In the genomic region with DNA sequence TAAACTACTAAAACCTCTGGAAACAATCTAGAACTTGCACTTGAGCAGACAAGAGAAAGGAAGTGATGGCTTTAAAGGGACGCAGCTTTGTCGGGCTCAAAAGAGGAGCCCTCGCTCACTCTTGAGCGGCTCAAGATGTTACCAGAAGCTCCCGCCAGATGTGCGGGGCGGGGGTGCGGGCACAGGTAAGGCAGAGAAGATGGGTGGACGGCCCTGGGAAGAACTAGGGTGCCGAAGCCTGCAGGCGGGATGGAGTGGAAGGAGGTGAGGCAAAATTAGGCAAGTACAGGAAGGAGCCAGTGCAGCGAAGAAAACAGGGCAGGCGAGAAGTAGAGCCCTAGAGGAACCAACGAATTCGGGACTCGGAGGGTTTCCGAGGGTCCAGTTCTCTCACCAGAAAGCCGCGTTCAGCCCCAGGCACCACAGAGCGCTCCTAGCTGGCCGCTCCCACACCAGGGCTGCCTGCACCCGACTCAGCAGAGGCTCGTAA, we compare ENCODE assay signal across 8 cellular contexts. TPM values are rescaled to one million over a fixed set of nuclear protein-coding genes. Genes with fewer than 3 reads are reported as not detected.
DNase-seq lines count a peak whose midpoint lies in the region; ATAC-seq and TF ChIP-seq lines count a peak whose summit lies in the region.

No MANE protein-coding gene starts in this region.

- H3K9me3 ChIP-seq in AG04450 (ENCODE audit: control insufficient read depth, insufficient read depth, low read length) = no peaks in the 10 kb centered on the region; the same call in 1 of the 2 replicates
- no peaks in the 10 kb centered on the region for H3K9me3 ChIP-seq in sigmoid colon

- peaks cover 0 to 44% (median 38%) of the 10 kb centered on the region in 4 donors for H3K4me1 ChIP-seq in sigmoid colon

- no peak for DNase-seq in AG04450 (ENCODE audit: low read depth, low spot score)
- peak; percentile 34 for DNase-seq in activated CD8-positive, alpha-beta T cell treated with anti-CD3 and anti-CD28 coated beads for 36 hours
- peak; percentile 48 for DNase-seq in Right ventricle myocardium superior
- no peak for DNase-seq in sigmoid colon
- DNase-seq in SIG-M5 (lab: John Stamatoyannopoulos, UW) = no peak
- DNase-seq in AG08396 (ENCODE audit: low spot score) = no peak

- peak; percentile 49; the same call in 1 of the 2 replicates for TF ChIP-seq CTCF in AG04450 (IDR thresholded peaks at IDR 0.05; ENCODE audit: low read depth, low read length)
- TF ChIP-seq CTCF in activated CD8-positive, alpha-beta T cell treated with anti-CD3 and anti-CD28 coated beads for 36 hours (IDR thresholded peaks at IDR 0.05) = no peak
- peak in 1 of 4 experiments; percentile 5 for TF ChIP-seq CTCF in sigmoid colon (IDR thresholded peaks at IDR 0.05)

- H3K36me3 Mint-ChIP-seq in activated CD8-positive, alpha-beta T cell treated with anti-CD3 and anti-CD28 coated beads for 36 hours (ENCODE audit: low read depth) = peaks cover 17% of the 10 kb centered on the region

- H3K9me3 Mint-ChIP-seq in activated CD8-positive, alpha-beta T cell treated with anti-CD3 and anti-CD28 coated beads for 36 hours = no peaks in the 10 kb centered on the region

- peak overlapping the region; percentile 97 for H3K27ac Mint-ChIP-seq in activated CD8-positive, alpha-beta T cell treated with anti-CD3 and anti-CD28 coated beads for 36 hours

- H3K36me3 ChIP-seq in sigmoid colon = peaks cover 0 to 21% (median 11%) of the 10 kb centered on the region in 4 donors

- intact Hi-C loops in activated CD8-positive, alpha-beta T cell treated with anti-CD3 and anti-CD28 coated beads for 36 hours (cut with micrococcal nuclease) = no loop called here
- intact Hi-C loops in Right ventricle myocardium superior (cut with DNase I) = loop anchor here (5.0 kb wide), 1 partner anchor 69 kb away; a partner anchor contains a TSS
- intact Hi-C loops in sigmoid colon (cut with DNase I) = loop anchor here (1.0 kb wide), 2 partner anchors 45 to 72 kb away; no protein-coding TSS in a partner anchor

- H3K4me3 Mint-ChIP-seq in activated CD8-positive, alpha-beta T cell treated with anti-CD3 and anti-CD28 coated beads for 36 hours = peak overlapping the region; percentile 99

- H3K27me3 ChIP-seq in AG04450 (ENCODE audit: control insufficient read depth, insufficient read depth, low read length) (no peaks in the 10 kb centered on the region), sigmoid colon (no peaks in the 10 kb centered on the region)

- ATAC-seq in GM19324 (IDR thresholded peaks at IDR 0.05; ENCODE audit: low FRiP score, unreplicated experiment) (peak; percentile 30), HG03457 (IDR thresholded peaks at IDR 0.05; ENCODE audit: unreplicated experiment) (peak; percentile 28), Right ventricle myocardium superior (ENCODE audit: poor library complexity) (peak; percentile 68)
- ATAC-seq in activated CD8-positive, alpha-beta T cell treated with anti-CD3 and anti-CD28 coated beads for 36 hours = peak; percentile 51

- H3K27me3 Mint-ChIP-seq in activated CD8-positive, alpha-beta T cell treated with anti-CD3 and anti-CD28 coated beads for 36 hours = no peaks in the 10 kb centered on the region

- CTCF ChIA-PET in AG04450 (lab: Charles Lee) = interaction anchor here (1.0 to 1.9 kb wide), 3 partner anchors 23 to 68 kb away, joined by 3 to 10 read pairs (median 3); a partner anchor contains a TSS
- CTCF ChIA-PET in activated CD8-positive, alpha-beta T cell treated with anti-CD3 and anti-CD28 coated beads for 36 hours (lab: Charles Lee) = interaction anchor here (0.6 to 3.3 kb wide), 13 partner anchors 8 to 389 kb away, joined by 3 to 33 read pairs (median 4); a partner anchor contains a TSS

- peak overlapping the region; percentile 98 for H3K4me3 ChIP-seq in AG04450 (ENCODE audit: low read depth, low read length)
- H3K4me3 ChIP-seq in sigmoid colon = peak overlapping the region; percentile 82 to 97 (median 87)

- WGBS in sigmoid colon, 2 donors = 0% methylated on average over 23 of the region's 23 CpGs

- POLR2A ChIA-PET in AG04450 (lab: Yijun Ruan, JAX) = interaction anchor here (0.5 to 2.5 kb wide), 11 partner anchors 13 to 904 kb away, joined by 3 to 12 read pairs (median 4); a partner anchor contains a TSS
- POLR2A ChIA-PET in activated CD8-positive, alpha-beta T cell treated with anti-CD3 and anti-CD28 coated beads for 36 hours (lab: Charles Lee) = interaction anchor here (0.6 to 2.0 kb wide), 17 partner anchors 8 to 165 kb away, joined by 3 to 12 read pairs (median 4); a partner anchor contains a TSS

- peak overlapping the region; percentile 73 for H3K27ac ChIP-seq in AG04450 (ENCODE audit: low read depth, low read length)
- H3K27ac ChIP-seq in sigmoid colon = peak overlapping the region; percentile 91 to 97 (median 94)

- no peak for TF ChIP-seq POLR2A in sigmoid colon (IDR thresholded peaks at IDR 0.05)

- H3K4me1 Mint-ChIP-seq in activated CD8-positive, alpha-beta T cell treated with anti-CD3 and anti-CD28 coated beads for 36 hours (ENCODE audit: low read depth) = peaks cover 36% of the 10 kb centered on the region

- no peak for TF ChIP-seq EP300 in sigmoid colon (IDR thresholded peaks at IDR 0.05)

RNA-seq across cellular contexts. Expression of a gene that starts 0.4 kb away (rescaled TPM):
- polyA plus RNA-seq in AG04450 (2011; rRNA removed) = 27.5 and 32.7 TPM in 2 replicates
- 80.1 and 111 TPM in 2 replicates for polyA minus RNA-seq in AG04450 (2011; rRNA and poly(A)+ RNA removed)
- 10 to 100 TPM; 25.0 to 28.2 TPM for total RNA-seq in activated CD8-positive, alpha-beta T cell treated with anti-CD3 and anti-CD28 coated beads for 36 hours
- total RNA-seq in Right ventricle myocardium superior = 21.4 TPM
- total RNA-seq in sigmoid colon = 10 to 100 TPM; 47.1 to 82.0 (median 53.7) TPM
- polyA plus RNA-seq in sigmoid colon = 10 to 100 TPM in 1 of 3 donors, 1 to 10 TPM in 2; 7.2 to 28.4 (median 7.4) TPM

RNA-seq across cellular contexts. Expression of a gene that starts 0.7 kb away (rescaled TPM):
- polyA plus RNA-seq in AG04450 (2011; rRNA removed) (28.4 and 36.3 TPM in 2 replicates), sigmoid colon (10 to 100 TPM; 16.2 to 39.2 (median 30.3) TPM)
- polyA minus RNA-seq in AG04450 (2011; rRNA and poly(A)+ RNA removed) = 41.8 and 58.8 TPM in 2 replicates
- total RNA-seq in activated CD8-positive, alpha-beta T cell treated with anti-CD3 and anti-CD28 coated beads for 36 hours = 10 to 100 TPM; 79.5 to 82.4 TPM
- total RNA-seq in Right ventricle myocardium superior (49.1 TPM), sigmoid colon (10 to 100 TPM; 22.1 to 35.0 (median 23.9) TPM)

RNA-seq across cellular contexts. Expression of a gene that starts 31.2 kb away (rescaled TPM):
- polyA plus RNA-seq in AG04450 (2011; rRNA removed) (3.0 and 5.1 TPM in 2 replicates), sigmoid colon (1 to 10 TPM; 2.3 to 5.8 (median 2.4) TPM)
- polyA minus RNA-seq in AG04450 (2011; rRNA and poly(A)+ RNA removed) = 2.2 and 5.3 TPM in 2 replicates
- total RNA-seq in activated CD8-positive, alpha-beta T cell treated with anti-CD3 and anti-CD28 coated beads for 36 hours = 10 to 100 TPM; 18.1 to 21.4 TPM
- total RNA-seq in Right ventricle myocardium superior (2.3 TPM), sigmoid colon (10 to 100 TPM in 1 of 4 donors, 1 to 10 TPM in 3; 4.6 to 10.3 (median 5.7) TPM)

RNA-seq across cellular contexts. Expression of a gene that starts 41.8 kb away (rescaled TPM):
- polyA plus RNA-seq in AG04450 (2011; rRNA removed) (35.4 and 38.2 TPM in 2 replicates), sigmoid colon (100 to 1,000 TPM in 1 of 3 donors, 10 to 100 TPM in 2; 77.1 to 129 (median 97.9) TPM)
- polyA minus RNA-seq in AG04450 (2011; rRNA and poly(A)+ RNA removed) = 39.0 and 39.7 TPM in 2 replicates
- total RNA-seq in activated CD8-positive, alpha-beta T cell treated with anti-CD3 and anti-CD28 coated beads for 36 hours = 10 to 100 TPM; 42.7 to 45.9 TPM
- total RNA-seq in Right ventricle myocardium superior (69.1 TPM), sigmoid colon (10 to 100 TPM; 24.7 to 50.5 (median 30.8) TPM)

RNA-seq across cellular contexts. Expression of a gene that starts 46.8 kb away (rescaled TPM):
- polyA plus RNA-seq in AG04450 (2011; rRNA removed) = 29.4 and 36.8 TPM in 2 replicates
- polyA minus RNA-seq in AG04450 (2011; rRNA and poly(A)+ RNA removed) = 31.4 and 32.0 TPM in 2 replicates
- 10 to 100 TPM; 59.5 to 60.9 TPM for total RNA-seq in activated CD8-positive, alpha-beta T cell treated with anti-CD3 and anti-CD28 coated beads for 36 hours
- total RNA-seq in Right ventricle myocardium superior = 41.6 TPM
- total RNA-seq in sigmoid colon = 10 to 100 TPM; 14.3 to 17.5 (median 16.3) TPM
- polyA plus RNA-seq in sigmoid colon = 10 to 100 TPM; 48.0 to 98.9 (median 80.7) TPM

Comparison
In these comparisons a context has a peak if more than half of its experiments do, and no peak if none do; other contexts are left out.
1. DNase-seq: peak in activated CD8-positive, alpha-beta T cell treated with anti-CD3 and anti-CD28 coated beads for 36 hours (single experiment) and Right ventricle myocardium superior (single experiment); none in AG04450 (single experiment), sigmoid colon (single experiment), SIG-M5 (single experiment) and AG08396 (single experiment).
2. Peak in every context shown above with its lines, with median percentiles within 50 percentile points of each other: ATAC-seq.